ENCODE assay signal across 8 cellular contexts in genomic region chr11:107840120-107840479, GRCh38.
DNase-seq lines count a peak whose midpoint lies in the region; ATAC-seq and TF ChIP-seq lines count a peak whose summit lies in the region.

No MANE protein-coding gene starts in this region.

- no peak overlapping the region for H2AFZ ChIP-seq in KMS-11 (ENCODE audit: low read depth)

- peak; percentile 80 for DNase-seq in Ammon's horn (ENCODE audit: low spot score)
- no peak for DNase-seq in effector memory CD8-positive, alpha-beta T cell
- DNase-seq in hepatic stellate cell (ENCODE audit: low spot score) = no peak
- DNase-seq in NCI-H748 (lab: John Stamatoyannopoulos, UW; ENCODE audit: unreplicated experiment) = no peak
- no peak for DNase-seq in SKM-1 (lab: John Stamatoyannopoulos, UW; ENCODE audit: unreplicated experiment)

- no peaks in the 10 kb centered on the region for H4K20me1 ChIP-seq in KMS-11 (ENCODE audit: insufficient read depth)

- H3K36me3 ChIP-seq in KMS-11 (ENCODE audit: insufficient read depth) = no peaks in the 10 kb centered on the region

- peaks cover 25% of the 10 kb centered on the region for H3K4me1 ChIP-seq in KMS-11 (ENCODE audit: low read depth, poor library complexity, severe bottlenecking)

- peaks cover 8 to 13% of the 10 kb centered on the region in 2 donors for H3K4me1 Mint-ChIP-seq in effector memory CD8-positive, alpha-beta T cell (ENCODE audit: low read depth in 2 of 2)

- H3K4me3 ChIP-seq in KMS-11 (IDR thresholded peaks at IDR 0.05; ENCODE audit: insufficient read depth, low read depth, low read length) (no peak overlapping the region), skin epidermis (peak overlapping the region in 2 of 7 experiments; percentile 24 to 26)

- peak; percentile 32 for ATAC-seq in GM19452 (IDR thresholded peaks at IDR 0.05; ENCODE audit: unreplicated experiment)
- ATAC-seq in effector memory CD8-positive, alpha-beta T cell (replicated peaks) = no peak

- H3K27ac ChIP-seq in KMS-11 (peak overlapping the region; percentile 89), skin epidermis (peak overlapping the region in 20 of 21 experiments; percentile 71 to 88 (median 82))

- H3K79me2 ChIP-seq in KMS-11 (ENCODE audit: insufficient read depth, low read depth) = peaks cover 88% of the 10 kb centered on the region

- H3K36me3 Mint-ChIP-seq in effector memory CD8-positive, alpha-beta T cell (ENCODE audit: insufficient read depth) = no peaks in the 10 kb centered on the region

- no peaks in the 10 kb centered on the region for H3K9me3 Mint-ChIP-seq in effector memory CD8-positive, alpha-beta T cell

- peak overlapping the region; percentile 33 to 68 for H3K27ac Mint-ChIP-seq in effector memory CD8-positive, alpha-beta T cell

- H3K4me2 ChIP-seq in KMS-11 = peak overlapping the region; percentile 61; the same call in 1 of the 2 replicates

- H3K27me3 Mint-ChIP-seq in effector memory CD8-positive, alpha-beta T cell = no peaks in the 10 kb centered on the region

- no peak for TF ChIP-seq CTCF in KMS-11 (conservative IDR thresholded peaks at IDR 0.05; ENCODE audit: low read depth, low read length)

- H3K4me3 Mint-ChIP-seq in effector memory CD8-positive, alpha-beta T cell = peak overlapping the region in 1 of 2 donors; percentile 24

- H3K9ac ChIP-seq in KMS-11 = peak overlapping the region; percentile 25; the same call in 1 of the 2 replicates

- H3K27me3 ChIP-seq in KMS-11 (ENCODE audit: insufficient read depth, low read depth) = no peaks in the 10 kb centered on the region
